In the genomic region with DNA sequence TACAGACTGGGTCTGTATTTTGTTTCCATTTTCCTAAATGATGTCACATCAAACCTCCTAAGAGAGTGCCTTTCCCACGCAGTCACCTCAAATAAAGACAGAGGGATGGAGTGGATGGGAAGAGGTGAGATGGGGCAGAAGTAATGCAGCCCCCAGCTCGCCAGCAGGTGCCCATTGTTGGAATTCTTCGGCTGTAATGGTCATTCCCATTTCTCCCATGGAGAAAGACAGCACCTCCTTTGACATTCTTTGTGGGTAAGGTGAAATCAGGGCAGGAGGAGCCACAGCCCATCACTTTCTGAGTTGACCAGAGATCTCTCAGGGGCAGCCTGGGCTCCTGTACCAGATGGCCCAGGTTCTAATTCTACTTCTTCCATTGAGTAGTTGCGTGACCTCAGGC, we compare ENCODE assay signal across 22 cellular contexts.
DNase-seq lines count a peak whose midpoint lies in the region; ATAC-seq and TF ChIP-seq lines count a peak whose summit lies in the region.
"Had no signal": no experiment of that assay in that cellular context is flagged by ENCODE, and none has a peak within 500 bp of the region (broad histone marks: within the 10 kb centered on the region; RNA-seq: fewer than 3 reads in every experiment).

No MANE protein-coding gene starts in this region.

- no peak overlapping the region for H3K4ac ChIP-seq in mesendoderm (ENCODE audit: low read depth, low read length)

- intact Hi-C loops in activated CD4-positive, alpha-beta memory T cell treated with anti-CD3 and anti-CD28 coated beads for 36 hours (cut with micrococcal nuclease) = no loop called here

- 84 to 92% methylated on average over 3 to 4 of the region's 4 CpGs for WGBS in endodermal cell (ENCODE audit: insufficient coverage in 1 of 2, insufficient read length in 1 of 2), 2 experiments
- no CpG with 5 or more reads among the region's 4 CpGs for WGBS in mesendoderm (ENCODE audit: extremely low coverage, insufficient coverage, low lambda C conversion rate)

- H3F3A ChIP-seq in GM23338 (replicated peaks; ENCODE audit: low read depth) = no peaks in the 10 kb centered on the region

- peaks cover 7% of the 10 kb centered on the region for H3K9me3 ChIP-seq in endodermal cell (ENCODE audit: control insufficient read depth, low read length)
- H3K9me3 ChIP-seq: A549; BLaER1 treated with 17β-estradiol and CSF1 and Interleukin-3, amounts not matched to agents 10 nM and 100 nM had no signal

- H2AK5ac ChIP-seq in mesendoderm (ENCODE audit: low read length) = no peak overlapping the region

- H3K23ac ChIP-seq in mesendoderm (ENCODE audit: low read length) = no peak overlapping the region

- POLR2A ChIA-PET in activated CD4-positive, alpha-beta memory T cell treated with anti-CD3 and anti-CD28 coated beads for 36 hours (lab: Charles Lee) = no interaction called here

- H3K36me3 Mint-ChIP-seq in GM23338 (ENCODE audit: low read depth) (peaks cover 5% of the 10 kb centered on the region; the same call in 2 of the 3 replicates), endodermal cell (ENCODE audit: low read depth) (no peaks in the 10 kb centered on the region)
- no peaks in the 10 kb centered on the region for H3K36me3 Mint-ChIP-seq in activated CD4-positive, alpha-beta memory T cell treated with anti-CD3 and anti-CD28 coated beads for 36 hours
- H3K36me3 Mint-ChIP-seq: CD14-positive monocyte; CD8-positive, alpha-beta memory T cell had no signal

- H3K9ac ChIP-seq in endodermal cell (ENCODE audit: extremely low read depth, low read length, poor library complexity, severe bottlenecking) (no peak overlapping the region), mesendoderm (ENCODE audit: low read length) (no peak overlapping the region)
- H3K9ac ChIP-seq: BLaER1 treated with 17β-estradiol and CSF1 and Interleukin-3, amounts not matched to agents 10 nM and 100 nM had no signal

- H3K36me3 ChIP-seq in GM23338 (ENCODE audit: insufficient read depth) = peaks cover 3% of the 10 kb centered on the region; the same call in 1 of the 2 replicates
- no peaks in the 10 kb centered on the region for H3K36me3 ChIP-seq in endodermal cell (ENCODE audit: control insufficient read depth, insufficient read depth, low read length)
- no peaks in the 10 kb centered on the region for H3K36me3 ChIP-seq in mesendoderm (ENCODE audit: control insufficient read depth, insufficient read depth, low read length)
- H3K36me3 ChIP-seq: BE2C; BLaER1 treated with 17β-estradiol and CSF1 and Interleukin-3, amounts not matched to agents 10 nM and 100 nM had no signal

- H3K4me1 ChIP-seq in GM23338 (ENCODE audit: insufficient read depth) (peaks cover 15% of the 10 kb centered on the region; the same call in 1 of the 2 replicates), endodermal cell (ENCODE audit: control insufficient read depth, insufficient read depth, low read length) (no peaks in the 10 kb centered on the region), mesendoderm (ENCODE audit: control insufficient read depth, low read depth, low read length) (no peaks in the 10 kb centered on the region)
- H3K4me1 ChIP-seq: A549; BE2C; BLaER1 treated with 17β-estradiol and CSF1 and Interleukin-3, amounts not matched to agents 10 nM and 100 nM had no signal

- H2BK120ac ChIP-seq in mesendoderm (ENCODE audit: low read depth, low read length) = no peak overlapping the region

- H3K27ac Mint-ChIP-seq in GM23338 (no peak overlapping the region), endodermal cell (no peak overlapping the region)
- H3K27ac Mint-ChIP-seq in activated CD4-positive, alpha-beta memory T cell treated with anti-CD3 and anti-CD28 coated beads for 36 hours = no peak overlapping the region
- H3K27ac Mint-ChIP-seq: CD14-positive monocyte; CD4-positive, alpha-beta T cell; CD8-positive, alpha-beta memory T cell had no signal

- CTCF ChIA-PET in activated CD4-positive, alpha-beta memory T cell treated with anti-CD3 and anti-CD28 coated beads for 36 hours (lab: Charles Lee) = no interaction called here

- H3K27me3 Mint-ChIP-seq in GM23338 (ENCODE audit: insufficient read depth, low read depth, poor library complexity) (peaks cover 3% of the 10 kb centered on the region), endodermal cell (ENCODE audit: insufficient read depth) (peaks cover 10% of the 10 kb centered on the region)
- H3K27me3 Mint-ChIP-seq in activated CD4-positive, alpha-beta memory T cell treated with anti-CD3 and anti-CD28 coated beads for 36 hours = peaks cover 6% of the 10 kb centered on the region

- peaks cover 22% of the 10 kb centered on the region for H3K9me2 ChIP-seq in GM23338 (ENCODE audit: insufficient read depth)

- no peak overlapping the region for H4K8ac ChIP-seq in mesendoderm (ENCODE audit: low read depth, low read length)

- ATAC-seq in GM23338 (no peak), GM18858 (IDR thresholded peaks at IDR 0.05; ENCODE audit: unreplicated experiment) (no peak), GM18498 (IDR thresholded peaks at IDR 0.05; ENCODE audit: unreplicated experiment) (no peak)
- ATAC-seq: A549 had no signal

- no peaks in the 10 kb centered on the region for H3K27me3 ChIP-seq in GM23338 (ENCODE audit: insufficient read depth)
- H3K27me3 ChIP-seq in endodermal cell (ENCODE audit: control insufficient read depth, insufficient read depth, low read length, poor library complexity, severe bottlenecking) = no peaks in the 10 kb centered on the region
- H3K27me3 ChIP-seq in mesendoderm (ENCODE audit: insufficient read depth, low read length, poor library complexity) = no peaks in the 10 kb centered on the region
- H3K27me3 ChIP-seq: BE2C; BLaER1 treated with 17β-estradiol and CSF1 and Interleukin-3, amounts not matched to agents 10 nM and 100 nM had no signal

- no peak overlapping the region for H3K56ac ChIP-seq in mesendoderm (ENCODE audit: low read length)

- no peaks in the 10 kb centered on the region for H3K79me2 ChIP-seq in GM23338 (replicated peaks; ENCODE audit: insufficient read depth)
- no peaks in the 10 kb centered on the region for H3K79me2 ChIP-seq in mesendoderm (ENCODE audit: control insufficient read depth, insufficient read depth, low read length)

- H3K27ac ChIP-seq in GM23338 (ENCODE audit: low read depth) = no peak overlapping the region
- H3K27ac ChIP-seq in endodermal cell (ENCODE audit: low read depth, low read length) = no peak overlapping the region
- no peak overlapping the region for H3K27ac ChIP-seq in mesendoderm (ENCODE audit: low read depth, low read length)
- H3K27ac ChIP-seq: A549; BLaER1 treated with 17β-estradiol and CSF1 and Interleukin-3, amounts not matched to agents 10 nM and 100 nM had no signal

- DNase-seq in GM23338 (ENCODE audit: low spot score) (peak; percentile 37), endodermal cell (peak; percentile 56), mesendoderm (peak; percentile 36), T-helper 1 cell (no peak)
- DNase-seq in activated CD4-positive, alpha-beta memory T cell treated with anti-CD3 and anti-CD28 coated beads for 36 hours = no peak
- DNase-seq: 8988T; ACHN; AML-193; BE2C; CD4-positive, alpha-beta T cell; CD8-positive, alpha-beta memory T cell; DMS53; DMS79 treated with DMSO at 0.1 percent for 48 hours; GF-D8; GOT3; H7; HCEC 1CT had no signal

- H3K9me3 Mint-ChIP-seq in GM23338 (no peaks in the 10 kb centered on the region; the same call in 2 of the 3 replicates), endodermal cell (peaks cover 4% of the 10 kb centered on the region)
- peaks cover 4% of the 10 kb centered on the region for H3K9me3 Mint-ChIP-seq in activated CD4-positive, alpha-beta memory T cell treated with anti-CD3 and anti-CD28 coated beads for 36 hours
- H3K9me3 Mint-ChIP-seq: CD4-positive, alpha-beta T cell had no signal

- peaks cover 16% of the 10 kb centered on the region for H3K4me1 Mint-ChIP-seq in GM23338
- peaks cover 5% of the 10 kb centered on the region for H3K4me1 Mint-ChIP-seq in endodermal cell
- no peaks in the 10 kb centered on the region for H3K4me1 Mint-ChIP-seq in activated CD4-positive, alpha-beta memory T cell treated with anti-CD3 and anti-CD28 coated beads for 36 hours (ENCODE audit: low read depth)
- H3K4me1 Mint-ChIP-seq: CD14-positive monocyte; CD8-positive, alpha-beta memory T cell had no signal

- no peaks in the 10 kb centered on the region for H4K20me1 ChIP-seq in GM23338 (replicated peaks; ENCODE audit: insufficient read depth)
- H4K20me1 ChIP-seq: BLaER1 treated with 17β-estradiol and CSF1 and Interleukin-3, amounts not matched to agents 10 nM and 100 nM had no signal

- H2BK15ac ChIP-seq in mesendoderm (replicated peaks; ENCODE audit: low read depth) = no peak overlapping the region

- H3K4me3 Mint-ChIP-seq in GM23338 (no peak overlapping the region), endodermal cell (no peak overlapping the region)
- H3K4me3 Mint-ChIP-seq in activated CD4-positive, alpha-beta memory T cell treated with anti-CD3 and anti-CD28 coated beads for 36 hours = no peak overlapping the region
- H3K4me3 Mint-ChIP-seq: CD14-positive monocyte; CD4-positive, alpha-beta T cell; CD8-positive, alpha-beta memory T cell had no signal

- TF ChIP-seq CTCF in GM23338 (conservative IDR thresholded peaks at IDR 0.05; ENCODE audit: low read depth in 2 of 2) (no peak), endodermal cell (conservative IDR thresholded peaks at IDR 0.05) (no peak)

- no peak overlapping the region for H2BK5ac ChIP-seq in mesendoderm (ENCODE audit: low read length)

- H3K79me1 ChIP-seq in mesendoderm (ENCODE audit: low read length) = no peaks in the 10 kb centered on the region

- H3K4me3 ChIP-seq in GM23338 (no peak overlapping the region), endodermal cell (ENCODE audit: low read length) (no peak overlapping the region), mesendoderm (ENCODE audit: low read length) (no peak overlapping the region)
- H3K4me3 ChIP-seq: A549; BLaER1 treated with 17β-estradiol and CSF1 and Interleukin-3, amounts not matched to agents 10 nM and 100 nM had no signal

- no peak overlapping the region for H4K5ac ChIP-seq in mesendoderm (ENCODE audit: low read length)

- no peak overlapping the region for H3K18ac ChIP-seq in mesendoderm (ENCODE audit: low read length)

- no peak overlapping the region for H2AFZ ChIP-seq in GM23338

- H3K4me2 ChIP-seq in GM23338 (no peak overlapping the region), mesendoderm (ENCODE audit: low read length) (no peak overlapping the region)
- H3K4me2 ChIP-seq: A549; BLaER1 treated with 17β-estradiol and CSF1 and Interleukin-3, amounts not matched to agents 10 nM and 100 nM had no signal

TF ChIP-seq in GM23338, 12 proteins besides CTCF, POLR2A, EP300 and RAD21 (continues in another document):
- no peak for TF ChIP-seq JUNB (IDR thresholded peaks at IDR 0.05; ENCODE audit: unreplicated experiment)

Comparison
In these comparisons a context has a peak if more than half of its experiments do, and no peak if none do; other contexts are left out.
1. DNase-seq: peak in GM23338 (single experiment), endodermal cell (single experiment) and mesendoderm (single experiment); none in activated CD4-positive, alpha-beta memory T cell treated with anti-CD3 and anti-CD28 coated beads for 36 hours (single experiment) and T-helper 1 cell (0 of 5).